25 cellular contexts compared by ENCODE assay signal in the genomic region with DNA sequence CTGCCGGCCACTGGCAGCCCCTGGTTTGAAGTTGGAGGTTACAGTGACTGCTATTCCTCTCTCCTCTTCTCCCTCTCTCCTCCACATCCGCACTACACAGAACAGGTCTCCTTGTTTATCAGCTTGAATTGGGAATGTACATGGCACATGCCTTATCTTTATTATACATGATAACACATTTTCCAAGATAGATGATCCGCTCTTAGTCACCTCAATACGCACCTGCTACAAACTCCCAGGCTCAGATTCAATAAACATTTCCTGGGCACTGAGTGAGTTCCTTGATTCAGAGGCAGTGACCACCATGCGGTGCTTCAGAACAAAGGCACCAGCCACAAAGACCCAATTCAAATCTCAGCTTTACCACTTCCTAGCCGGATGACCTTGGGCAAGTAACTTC.
"Had no signal": no experiment of that assay in that cellular context is flagged by ENCODE, and none has a peak within 500 bp of the region (broad histone marks: within the 10 kb centered on the region; RNA-seq: fewer than 3 reads in every experiment).

No MANE protein-coding gene starts in this region.

- H3K27me3 ChIP-seq: esophagus squamous epithelium, right atrium auricular region, testis, tibial nerve, upper lobe of left lung had no signal

- DNase-seq: effector memory CD8-positive, alpha-beta T cell; erythroblast; esophagus squamous epithelium; hypothalamus; immature natural killer cell; islet precursor cell; kidney glomerular epithelial cell; naive thymus-derived CD4-positive, alpha-beta T cell; nucleus accumbens; stimulated activated CD4-positive, alpha-beta T cell treated with anti-CD3 and anti-CD28 coated beads, Interleukin-2, amount 100 ng/mL, for 24 hours; stimulated activated CD4-positive, alpha-beta T cell treated with anti-CD3 and anti-CD28 coated beads, Interleukin-4, amount 100 ng/mL, for 24 hours; stimulated activated naive CD8-positive, alpha-beta T cell treated with anti-CD3 and anti-CD28 coated beads, Interleukin-15, Interleukin-2, amounts not matched to agents 100 U/mL and 50 U/mL, for 24 hours; substantia nigra; testis; upper lobe of left lung had no signal

- H3K27ac Mint-ChIP-seq: effector memory CD8-positive, alpha-beta T cell; immature natural killer cell; memory B cell; mesothelial cell of epicardium; naive thymus-derived CD4-positive, alpha-beta T cell; nephron; stimulated activated effector memory CD8-positive, alpha-beta T cell treated with anti-CD3 and anti-CD28 coated beads, Interleukin-12 subunit alpha, Interleukin-12 subunit beta, amount 100 ng/mL, for 72 hours had no signal

- H3K9me3 Mint-ChIP-seq: effector memory CD8-positive, alpha-beta T cell; immature natural killer cell; mesothelial cell of epicardium; nephron; stimulated activated effector memory CD8-positive, alpha-beta T cell treated with anti-CD3 and anti-CD28 coated beads, Interleukin-12 subunit alpha, Interleukin-12 subunit beta, amount 100 ng/mL, for 72 hours had no signal

- ATAC-seq: effector memory CD8-positive, alpha-beta T cell; naive thymus-derived CD4-positive, alpha-beta T cell; sciatic nerve; stimulated activated effector memory CD8-positive, alpha-beta T cell treated with anti-CD3 and anti-CD28 coated beads, Interleukin-12 subunit alpha, Interleukin-12 subunit beta, amount 100 ng/mL, for 72 hours; stimulated activated naive CD8-positive, alpha-beta T cell treated with anti-CD3 and anti-CD28 coated beads, Interleukin-15, Interleukin-2, amounts not matched to agents 100 U/mL and 50 U/mL, for 24 hours had no signal

- H3K27ac ChIP-seq: coronary artery, esophagus squamous epithelium, prostate gland, right atrium auricular region, testis, tibial nerve, upper lobe of left lung had no signal

- H3K9me3 ChIP-seq: esophagus squamous epithelium, prostate gland, right atrium auricular region, testis, tibial nerve, upper lobe of left lung had no signal

- H3K4me3 Mint-ChIP-seq: effector memory CD8-positive, alpha-beta T cell; immature natural killer cell; memory B cell; mesothelial cell of epicardium; naive thymus-derived CD4-positive, alpha-beta T cell; nephron; stimulated activated effector memory CD8-positive, alpha-beta T cell treated with anti-CD3 and anti-CD28 coated beads, Interleukin-12 subunit alpha, Interleukin-12 subunit beta, amount 100 ng/mL, for 72 hours had no signal

- H3K27me3 Mint-ChIP-seq: memory B cell had no signal

- H3K36me3 Mint-ChIP-seq: immature natural killer cell; memory B cell; mesothelial cell of epicardium; naive thymus-derived CD4-positive, alpha-beta T cell; stimulated activated effector memory CD8-positive, alpha-beta T cell treated with anti-CD3 and anti-CD28 coated beads, Interleukin-12 subunit alpha, Interleukin-12 subunit beta, amount 100 ng/mL, for 72 hours had no signal

- H3K4me1 Mint-ChIP-seq: immature natural killer cell; memory B cell; stimulated activated effector memory CD8-positive, alpha-beta T cell treated with anti-CD3 and anti-CD28 coated beads, Interleukin-12 subunit alpha, Interleukin-12 subunit beta, amount 100 ng/mL, for 72 hours had no signal

- H3K4me3 ChIP-seq: coronary artery, esophagus squamous epithelium, lung, prostate gland, right atrium auricular region, testis, tibial nerve, upper lobe of left lung had no signal

- H3K4me1 ChIP-seq: esophagus squamous epithelium, prostate gland, right atrium auricular region, testis, tibial nerve, upper lobe of left lung had no signal

- H3K36me3 ChIP-seq: esophagus squamous epithelium, prostate gland, right atrium auricular region, tibial nerve, upper lobe of left lung had no signal
